10 cellular contexts compared by ENCODE assay signal in the genomic region with DNA sequence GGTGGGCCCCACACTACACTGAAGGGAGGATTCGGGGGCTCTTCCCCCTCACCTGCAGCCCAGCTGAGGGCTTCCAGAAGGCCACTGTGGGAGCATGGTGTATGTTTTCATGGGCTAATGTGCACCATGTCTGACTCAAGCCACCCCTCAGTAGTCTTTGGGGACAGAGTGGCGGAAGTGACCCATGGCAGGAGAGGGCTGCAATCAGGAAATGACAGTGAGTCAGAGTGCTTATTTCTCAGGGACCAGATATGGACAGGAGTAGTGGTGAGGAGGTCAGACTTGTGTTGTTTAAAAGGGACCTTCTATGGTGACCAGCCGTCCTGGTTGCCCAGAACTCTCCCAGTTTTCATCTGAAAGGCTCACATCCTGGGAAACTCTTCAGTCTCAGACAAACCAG.
"Had no signal": no experiment of that assay in that cellular context is flagged by ENCODE, and none has a peak within 500 bp of the region (broad histone marks: within the 10 kb centered on the region; RNA-seq: fewer than 3 reads in every experiment).

No MANE protein-coding gene starts in this region.

- DNase-seq: activated CD4-positive, alpha-beta T cell treated with anti-CD3 and anti-CD28 coated beads, Interleukin-2, amount 50 U/mL, for 48 hours; activated gamma-delta T cell; adrenal gland; cerebellar nuclear complex; effector memory CD4-positive, alpha-beta T cell; occipital lobe; stimulated activated naive CD8-positive, alpha-beta T cell treated with anti-CD3 and anti-CD28 coated beads, Interleukin-15, Interleukin-2, amounts not matched to agents 100 U/mL and 50 U/mL, for 24 hours; substantia nigra; transverse colon had no signal

- H3K4me1 ChIP-seq: transverse colon had no signal

- H3K9me3 ChIP-seq: adrenal gland, transverse colon had no signal

- H3K36me3 ChIP-seq: adrenal gland, transverse colon had no signal

- H3K27ac ChIP-seq: adrenal gland, transverse colon had no signal

- H3K27me3 ChIP-seq: adrenal gland, transverse colon had no signal

- FAIRE-seq: astrocyte had no signal

- H3K4me3 ChIP-seq: adrenal gland, transverse colon had no signal
